1 cellular context compared by ENCODE assay signal in genomic region chr17:16281351-16281750, GRCh38.
TF ChIP-seq lines count a peak whose summit lies in the region.

No MANE protein-coding gene starts in this region.

TF ChIP-seq in IMR-90, 13 proteins besides CTCF, POLR2A, EP300 and RAD21 (continued from another document):
- no peak for TF ChIP-seq ELK1 (IDR thresholded peaks at IDR 0.05; ENCODE audit: borderline replicate concordance, low read depth, low read length)
- TF ChIP-seq BHLHE40 (IDR thresholded peaks at IDR 0.05; ENCODE audit: low read depth, low read length) = 0 out of 2 replicates have a peak, but pooled peaks have one; percentile 30
- TF ChIP-seq, protein P1, sequence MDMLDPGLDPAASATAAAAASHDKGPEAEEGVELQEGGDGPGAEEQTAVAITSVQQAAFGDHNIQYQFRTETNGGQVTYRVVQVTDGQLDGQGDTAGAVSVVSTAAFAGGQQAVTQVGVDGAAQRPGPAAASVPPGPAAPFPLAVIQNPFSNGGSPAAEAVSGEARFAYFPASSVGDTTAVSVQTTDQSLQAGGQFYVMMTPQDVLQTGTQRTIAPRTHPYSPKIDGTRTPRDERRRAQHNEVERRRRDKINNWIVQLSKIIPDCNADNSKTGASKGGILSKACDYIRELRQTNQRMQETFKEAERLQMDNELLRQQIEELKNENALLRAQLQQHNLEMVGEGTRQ (IDR thresholded peaks at IDR 0.05; ENCODE audit: low read depth, low read length) = no peak
- TF ChIP-seq SMC3 (IDR thresholded peaks at IDR 0.05; ENCODE audit: low read depth, low read length) = no peak
- no peak for TF ChIP-seq MAFK (IDR thresholded peaks at IDR 0.05; ENCODE audit: low read depth, low read length)
- TF ChIP-seq FOS (IDR thresholded peaks at IDR 0.05; ENCODE audit: low read depth, low read length) = peak; percentile 58
- no peak for TF ChIP-seq CHD1 (IDR thresholded peaks at IDR 0.05; ENCODE audit: low read depth, low read length)
- no peak for TF ChIP-seq MXI1 (IDR thresholded peaks at IDR 0.05; ENCODE audit: borderline replicate concordance, low read depth, low read length)
